20 cellular contexts compared by ENCODE assay signal in genomic region chr2:63283273-63283672, GRCh38.
DNase-seq lines count a peak whose midpoint lies in the region; ATAC-seq and TF ChIP-seq lines count a peak whose summit lies in the region.
"Had no signal": no experiment of that assay in that cellular context is flagged by ENCODE, and none has a peak within 500 bp of the region (broad histone marks: within the 10 kb centered on the region; RNA-seq: fewer than 3 reads in every experiment).

No MANE protein-coding gene starts in this region.

- no peak overlapping the region for H3K27ac Mint-ChIP-seq in stimulated activated effector memory CD8-positive, alpha-beta T cell treated with anti-CD3 and anti-CD28 coated beads, Interleukin-12 subunit alpha, Interleukin-12 subunit beta, amount 100 ng/mL, for 72 hours
- H3K27ac Mint-ChIP-seq: B cell; CD4-positive, alpha-beta T cell; CD8-positive, alpha-beta T cell had no signal

- intact Hi-C loops in prostate gland (cut with DNase I): no loop called here
- intact Hi-C loops in colonic mucosa (cut with DNase I): no loop called here

- H3K9me3 ChIP-seq in prostate gland (no peaks in the 10 kb centered on the region), colonic mucosa (no peaks in the 10 kb centered on the region)

- DNase-seq in LNCaP clone FGC (ENCODE audit: low read depth) (peak; percentile 89), prostate gland (ENCODE audit: low spot score) (peak; percentile 18), colonic mucosa (no peak), NOMO-1 treated with DMSO at 0.1 percent for 48 hours (lab: John Stamatoyannopoulos, UW; ENCODE audit: unreplicated experiment) (no peak)
- no peak for DNase-seq in stimulated activated effector memory CD8-positive, alpha-beta T cell treated with anti-CD3 and anti-CD28 coated beads, Interleukin-12 subunit alpha, Interleukin-12 subunit beta, amount 100 ng/mL, for 72 hours (ENCODE audit: low spot score in 2 of 2)
- DNase-seq: AML-193; Caco-2; Calu3; CD4-positive, alpha-beta T cell; CD8-positive, alpha-beta T cell; DND-41; EL; GDM1 had no signal

- H3K36me3 ChIP-seq in prostate gland (no peaks in the 10 kb centered on the region), colonic mucosa (no peaks in the 10 kb centered on the region)

- H3K4me3 ChIP-seq in LNCaP clone FGC (ENCODE audit: low read depth, low read length) (peak overlapping the region; percentile 9; the same call in 1 of the 2 replicates), prostate gland (no peak overlapping the region), colonic mucosa (no peak overlapping the region)
- H3K4me3 ChIP-seq: A549; BLaER1 treated with 17β-estradiol and CSF1 and Interleukin-3, amounts not matched to agents 10 nM and 100 nM; GM12878 had no signal

- H3K4me1 ChIP-seq in prostate gland (replicated peaks) (no peaks in the 10 kb centered on the region), colonic mucosa (no peaks in the 10 kb centered on the region)
- H3K4me1 ChIP-seq: A549; BLaER1 treated with 17β-estradiol and CSF1 and Interleukin-3, amounts not matched to agents 10 nM and 100 nM; Caco-2 had no signal

- H3K9ac ChIP-seq in colonic mucosa (ENCODE audit: low read depth in 2 of 2, low read length in 2 of 2): no peak overlapping the region
- H3K9ac ChIP-seq: BLaER1 treated with 17β-estradiol and CSF1 and Interleukin-3, amounts not matched to agents 10 nM and 100 nM had no signal

- no peaks in the 10 kb centered on the region for H3K4me1 Mint-ChIP-seq in stimulated activated effector memory CD8-positive, alpha-beta T cell treated with anti-CD3 and anti-CD28 coated beads, Interleukin-12 subunit alpha, Interleukin-12 subunit beta, amount 100 ng/mL, for 72 hours
- H3K4me1 Mint-ChIP-seq: B cell had no signal

- no peak for TF ChIP-seq POLR2A in prostate gland (IDR thresholded peaks at IDR 0.05)

- TF ChIP-seq CTCF in 22Rv1 (IDR thresholded peaks at IDR 0.05) (no peak), LNCaP clone FGC (IDR thresholded peaks at IDR 0.05; ENCODE audit: control insufficient read depth, extremely low read depth, insufficient read depth) (no peak), VCaP (conservative IDR thresholded peaks at IDR 0.05) (no peak), prostate gland (IDR thresholded peaks at IDR 0.05) (no peak), colonic mucosa (IDR thresholded peaks at IDR 0.05) (no peak)

- no peak overlapping the region for H3K4me3 Mint-ChIP-seq in stimulated activated effector memory CD8-positive, alpha-beta T cell treated with anti-CD3 and anti-CD28 coated beads, Interleukin-12 subunit alpha, Interleukin-12 subunit beta, amount 100 ng/mL, for 72 hours
- H3K4me3 Mint-ChIP-seq: B cell; CD4-positive, alpha-beta T cell; CD8-positive, alpha-beta T cell had no signal

- H3K36me3 Mint-ChIP-seq in stimulated activated effector memory CD8-positive, alpha-beta T cell treated with anti-CD3 and anti-CD28 coated beads, Interleukin-12 subunit alpha, Interleukin-12 subunit beta, amount 100 ng/mL, for 72 hours: no peaks in the 10 kb centered on the region

- ATAC-seq in stimulated activated effector memory CD8-positive, alpha-beta T cell treated with anti-CD3 and anti-CD28 coated beads, Interleukin-12 subunit alpha, Interleukin-12 subunit beta, amount 100 ng/mL, for 72 hours: no peak
- ATAC-seq: A549; CD8-positive, alpha-beta T cell; GM12878 had no signal

- H3K27ac ChIP-seq in 22Rv1: peak overlapping the region; percentile 92
- H3K27ac ChIP-seq in VCaP: peak overlapping the region; percentile 23; the same call in 1 of the 2 replicates
- H3K27ac ChIP-seq in prostate gland: no peak overlapping the region
- no peak overlapping the region for H3K27ac ChIP-seq in colonic mucosa
- H3K27ac ChIP-seq: A549; BLaER1 treated with 17β-estradiol and CSF1 and Interleukin-3, amounts not matched to agents 10 nM and 100 nM; C4-2B had no signal

- no peaks in the 10 kb centered on the region for H3K27me3 ChIP-seq in prostate gland (replicated peaks; ENCODE audit: insufficient read depth)
- no peaks in the 10 kb centered on the region for H3K27me3 ChIP-seq in colonic mucosa
- H3K27me3 ChIP-seq: BLaER1 treated with 17β-estradiol and CSF1 and Interleukin-3, amounts not matched to agents 10 nM and 100 nM had no signal

- 51% methylated on average over 6 of the region's 6 CpGs for WGBS in prostate gland

- peaks cover 36% of the 10 kb centered on the region for H3K9me3 Mint-ChIP-seq in stimulated activated effector memory CD8-positive, alpha-beta T cell treated with anti-CD3 and anti-CD28 coated beads, Interleukin-12 subunit alpha, Interleukin-12 subunit beta, amount 100 ng/mL, for 72 hours

Comparison
In these comparisons a context has a peak if more than half of its experiments do, and no peak if none do; other contexts are left out.
1. H3K27ac ChIP-seq: peak in 22Rv1 (single experiment) and VCaP (single experiment); none in prostate gland (0 of 2) and colonic mucosa (single experiment).
2. DNase-seq: peak in LNCaP clone FGC (single experiment) and prostate gland (single experiment); none in stimulated activated effector memory CD8-positive, alpha-beta T cell treated with anti-CD3 and anti-CD28 coated beads, Interleukin-12 subunit alpha, Interleukin-12 subunit beta, amount 100 ng/mL, for 72 hours (0 of 2), colonic mucosa (single experiment) and NOMO-1 treated with DMSO at 0.1 percent for 48 hours (single experiment).